In genomic region chr10:2761971-2762370, GRCh38 we compare ENCODE assay signal across 1 cellular context.
TF ChIP-seq lines count a peak whose summit lies in the region.

No MANE protein-coding gene starts in this region.

TF ChIP-seq in GM12878, 131 proteins besides CTCF, POLR2A, EP300 and RAD21:
- TF ChIP-seq, protein P1, sequence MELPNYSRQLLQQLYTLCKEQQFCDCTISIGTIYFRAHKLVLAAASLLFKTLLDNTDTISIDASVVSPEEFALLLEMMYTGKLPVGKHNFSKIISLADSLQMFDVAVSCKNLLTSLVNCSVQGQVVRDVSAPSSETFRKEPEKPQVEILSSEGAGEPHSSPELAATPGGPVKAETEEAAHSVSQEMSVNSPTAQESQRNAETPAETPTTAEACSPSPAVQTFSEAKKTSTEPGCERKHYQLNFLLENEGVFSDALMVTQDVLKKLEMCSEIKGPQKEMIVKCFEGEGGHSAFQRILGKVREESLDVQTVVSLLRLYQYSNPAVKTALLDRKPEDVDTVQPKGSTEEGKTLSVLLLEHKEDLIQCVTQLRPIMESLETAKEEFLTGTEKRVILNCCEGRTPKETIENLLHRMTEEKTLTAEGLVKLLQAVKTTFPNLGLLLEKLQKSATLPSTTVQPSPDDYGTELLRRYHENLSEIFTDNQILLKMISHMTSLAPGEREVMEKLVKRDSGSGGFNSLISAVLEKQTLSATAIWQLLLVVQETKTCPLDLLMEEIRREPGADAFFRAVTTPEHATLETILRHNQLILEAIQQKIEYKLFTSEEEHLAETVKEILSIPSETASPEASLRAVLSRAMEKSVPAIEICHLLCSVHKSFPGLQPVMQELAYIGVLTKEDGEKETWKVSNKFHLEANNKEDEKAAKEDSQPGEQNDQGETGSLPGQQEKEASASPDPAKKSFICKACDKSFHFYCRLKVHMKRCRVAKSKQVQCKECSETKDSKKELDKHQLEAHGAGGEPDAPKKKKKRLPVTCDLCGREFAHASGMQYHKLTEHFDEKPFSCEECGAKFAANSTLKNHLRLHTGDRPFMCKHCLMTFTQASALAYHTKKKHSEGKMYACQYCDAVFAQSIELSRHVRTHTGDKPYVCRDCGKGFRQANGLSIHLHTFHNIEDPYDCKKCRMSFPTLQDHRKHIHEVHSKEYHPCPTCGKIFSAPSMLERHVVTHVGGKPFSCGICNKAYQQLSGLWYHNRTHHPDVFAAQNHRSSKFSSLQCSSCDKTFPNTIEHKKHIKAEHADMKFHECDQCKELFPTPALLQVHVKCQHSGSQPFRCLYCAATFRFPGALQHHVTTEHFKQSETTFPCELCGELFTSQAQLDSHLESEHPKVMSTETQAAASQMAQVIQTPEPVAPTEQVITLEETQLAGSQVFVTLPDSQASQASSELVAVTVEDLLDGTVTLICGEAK (IDR thresholded peaks at IDR 0.05; ENCODE audit: borderline replicate concordance) = no peak
- TF ChIP-seq YBX1 (IDR thresholded peaks at IDR 0.05) (no peak), JUNB (IDR thresholded peaks at IDR 0.05) (no peak), EZH2 (IDR thresholded peaks at IDR 0.05; ENCODE audit: borderline replicate concordance, control insufficient read depth, low read depth, low read length) (no peak), DPF2 (IDR thresholded peaks at IDR 0.05) (no peak), NRF1 (conservative IDR thresholded peaks at IDR 0.05; ENCODE audit: low read depth, low read length) (no peak), ASH2L (IDR thresholded peaks at IDR 0.05; ENCODE audit: borderline replicate concordance, low read depth) (no peak), HCFC1 (IDR thresholded peaks at IDR 0.05; ENCODE audit: low read length) (no peak), CHD2 (IDR thresholded peaks at IDR 0.05; ENCODE audit: borderline replicate concordance, low read depth, low read length) (no peak), BMI1 (IDR thresholded peaks at IDR 0.05; ENCODE audit: borderline replicate concordance) (no peak), ZNF217 (IDR thresholded peaks at IDR 0.05) (no peak), E2F4 (IDR thresholded peaks at IDR 0.05; ENCODE audit: low read depth, low read length) (no peak), SPI1 (IDR thresholded peaks at IDR 0.05; ENCODE audit: borderline replicate concordance, insufficient read depth, low read depth, low read length) (no peak), FOS (IDR thresholded peaks at IDR 0.05; ENCODE audit: borderline replicate concordance, extremely low read depth, insufficient read length) (no peak), NR2C1 (IDR thresholded peaks at IDR 0.05) (no peak), ZSCAN29 (IDR thresholded peaks at IDR 0.05) (no peak)
